ENCODE assay signal across 8 cellular contexts in genomic region chr17:42122371-42123303, GRCh38. TPM values are rescaled to one million over a fixed set of nuclear protein-coding genes. Genes with fewer than 3 reads are reported as not detected.
DNase-seq lines count a peak whose midpoint lies in the region; ATAC-seq and TF ChIP-seq lines count a peak whose summit lies in the region.

Gene HSPB9, plus strand, starts transcription at chr17:42122804. Its CDS starts 47 bp downstream, at chr17:42122851.

- H3K4me1 Mint-ChIP-seq in CD4-positive, alpha-beta T cell (ENCODE audit: low read depth): peaks cover 18% of the 10 kb centered on the region

- CTCF ChIA-PET in CD4-positive, alpha-beta T cell (lab: Charles Lee): interaction anchor here (1.2 kb wide), 1 partner anchor 11 kb away, joined by 3 read pairs; no protein-coding TSS in a partner anchor

- H3K4me3 Mint-ChIP-seq in CD4-positive, alpha-beta T cell: peak within 1 kb of the TSS; percentile 76

- H3K4me3 ChIP-seq in duodenal mucosa (ENCODE audit: low read depth in 1 of 2, low read length in 2 of 2): peak within 1 kb of the TSS; percentile 18 to 40
- H3K4me3 ChIP-seq in mucosa of rectum (ENCODE audit: low read length in 2 of 2): peak within 1 kb of the TSS; percentile 55 to 60
- no peak within 1 kb of the TSS for H3K4me3 ChIP-seq in BE2C (ENCODE audit: low read depth, low read length)

- H3K36me3 Mint-ChIP-seq in CD4-positive, alpha-beta T cell (ENCODE audit: low read depth): peaks cover 43% of the 10 kb centered on the region

- no peak for DNase-seq in CD4-positive, alpha-beta T cell
- DNase-seq in NCI-H187 treated with DMSO at 0.1 percent for 48 hours (lab: John Stamatoyannopoulos, UW) (peak; percentile 51), BE2C (no peak), NCI-H345 treated with DMSO at 0.1 percent for 48 hours (lab: John Stamatoyannopoulos, UW; ENCODE audit: unreplicated experiment) (no peak), cerebellar cortex (ENCODE audit: low spot score) (no peak)

- H3K9ac ChIP-seq in duodenal mucosa (ENCODE audit: low read depth in 1 of 2, low read length in 2 of 2) (peak within 1 kb of the TSS; percentile 46 to 60), mucosa of rectum (ENCODE audit: low read depth in 1 of 2, low read length in 2 of 2) (peak within 1 kb of the TSS; percentile 41 to 66)

- POLR2A ChIA-PET in CD4-positive, alpha-beta T cell (lab: Charles Lee): interaction anchor here (2.2 to 2.8 kb wide), 2 partner anchors 10 to 106 kb away, joined by 11 to 17 read pairs; partner anchors contain the start of genes DHX58 and DNAJC7

- ATAC-seq in CD4-positive, alpha-beta T cell (ENCODE audit: poor library complexity): no peak
- no peak for ATAC-seq in HG02623 (IDR thresholded peaks at IDR 0.05; ENCODE audit: unreplicated experiment)

- H3K27ac ChIP-seq in CD4-positive, alpha-beta T cell (ENCODE audit: low read depth, low read length): no peak within 1 kb of the TSS
- peak within 1 kb of the TSS; percentile 7 for H3K27ac ChIP-seq in duodenal mucosa (ENCODE audit: low read depth, low read length)
- peak within 1 kb of the TSS; percentile 70 to 81 for H3K27ac ChIP-seq in mucosa of rectum (ENCODE audit: low read depth in 2 of 2, low read length in 2 of 2)

- H3K4me1 ChIP-seq in duodenal mucosa (ENCODE audit: control insufficient read depth in 1 of 2, insufficient read depth in 2 of 2, low read length in 2 of 2) (peaks cover 32 to 41% of the 10 kb centered on the region in 2 donors), mucosa of rectum (ENCODE audit: control insufficient read depth in 2 of 2, insufficient read depth in 2 of 2, low read length in 2 of 2) (peaks cover 18% of the 10 kb centered on the region in 2 donors), BE2C (peaks cover 4% of the 10 kb centered on the region; the same call in 1 of the 2 replicates)

- H3K27me3 Mint-ChIP-seq in CD4-positive, alpha-beta T cell: no peaks in the 10 kb centered on the region

- H3K36me3 ChIP-seq in duodenal mucosa (ENCODE audit: control insufficient read depth in 1 of 2, insufficient read depth in 2 of 2, low read length in 2 of 2) (peaks cover 16 to 30% of the 10 kb centered on the region in 2 donors), mucosa of rectum (ENCODE audit: control insufficient read depth in 2 of 2, insufficient read depth in 2 of 2, low read length in 2 of 2) (peaks cover 22 to 29% of the 10 kb centered on the region in 2 donors), BE2C (peaks cover 41% of the 10 kb centered on the region)

- H3K27ac Mint-ChIP-seq in CD4-positive, alpha-beta T cell: no peak within 1 kb of the TSS

- H3K27me3 ChIP-seq in CD4-positive, alpha-beta T cell (ENCODE audit: control insufficient read depth, insufficient read depth, low read length): no peaks in the 10 kb centered on the region
- no peaks in the 10 kb centered on the region for H3K27me3 ChIP-seq in duodenal mucosa (ENCODE audit: control insufficient read depth in 1 of 2, insufficient read depth in 2 of 2, low read length in 2 of 2)
- no peaks in the 10 kb centered on the region for H3K27me3 ChIP-seq in mucosa of rectum (ENCODE audit: control insufficient read depth in 2 of 2, insufficient read depth in 2 of 2, low read length in 2 of 2)
- no peaks in the 10 kb centered on the region for H3K27me3 ChIP-seq in BE2C

- no peak for TF ChIP-seq CTCF in CD4-positive, alpha-beta T cell (IDR thresholded peaks at IDR 0.05)
- no peak for TF ChIP-seq CTCF in BE2C (IDR thresholded peaks at IDR 0.05; ENCODE audit: low read depth, low read length)

- intact Hi-C loops in CD4-positive, alpha-beta T cell (cut with DNase I, micrococcal nuclease): loop anchor here in 1 of 2 experiments (5.0 kb wide), 2 partner anchors 70 to 155 kb away; partner anchors contain the start of genes GHDC and STAT5B

- no peaks in the 10 kb centered on the region for H3K9me3 ChIP-seq in CD4-positive, alpha-beta T cell (ENCODE audit: control insufficient read depth, low read length)
- H3K9me3 ChIP-seq in duodenal mucosa (ENCODE audit: control insufficient read depth in 1 of 2, low read length in 2 of 2): no peaks in the 10 kb centered on the region
- H3K9me3 ChIP-seq in mucosa of rectum (ENCODE audit: control insufficient read depth in 2 of 2, low read length in 2 of 2): no peaks in the 10 kb centered on the region
- no peaks in the 10 kb centered on the region for H3K9me3 ChIP-seq in BE2C

- H3K9me3 Mint-ChIP-seq in CD4-positive, alpha-beta T cell: no peaks in the 10 kb centered on the region

RNA-seq across cellular contexts. Expression of gene HSPB9, which starts in this region (rescaled TPM):
- not detected for total RNA-seq in CD4-positive, alpha-beta T cell
- polyA plus RNA-seq in BE2C (2012; ENCODE audit: insufficient read depth, insufficient read length, low read depth): 0.68 TPM
